In genomic region chr12:103632554-103633216, GRCh38 we compare ENCODE assay signal across 1 cellular context.
TF ChIP-seq lines count a peak whose summit lies in the region.

No MANE protein-coding gene starts in this region.

TF ChIP-seq in HEK293, 187 proteins besides CTCF, POLR2A, EP300 and RAD21 (continued from another document):
- TF ChIP-seq ZNF518A (tag by site-specific recombination; conservative IDR thresholded peaks at IDR 0.05; ENCODE audit: low read depth) (no peak), ZNF580 (tag by site-specific recombination; IDR thresholded peaks at IDR 0.05) (peak; percentile 70; the same call in 1 of the 2 replicates), ZNF558 (tag by site-specific recombination; IDR thresholded peaks at IDR 0.05) (no peak), BCL11A (tag by site-specific recombination; IDR thresholded peaks at IDR 0.05; ENCODE audit: low read depth) (no peak), ZNF660 (tag by site-specific recombination; IDR thresholded peaks at IDR 0.05) (peak; percentile 19; the same call in 1 of the 2 replicates), ZBTB21 (tag by site-specific recombination; IDR thresholded peaks at IDR 0.05) (no peak), ZNF791 (tag by site-specific recombination; IDR thresholded peaks at IDR 0.05) (no peak), ZNF214 (tag by site-specific recombination; IDR thresholded peaks at IDR 0.05; ENCODE audit: borderline replicate concordance) (no peak), MZF1 (tag by site-specific recombination; IDR thresholded peaks at IDR 0.05; ENCODE audit: borderline replicate concordance) (no peak), ATF2 (tag by site-specific recombination; IDR thresholded peaks at IDR 0.05; ENCODE audit: low read depth) (no peak), HOXD13 (CRISPR knock-in tag; IDR thresholded peaks at IDR 0.05; ENCODE audit: borderline replicate concordance) (no peak), ZBTB17 (tag by site-specific recombination; IDR thresholded peaks at IDR 0.05) (0 out of 2 replicates have a peak, but pooled peaks have one; percentile 38), ZNF2 (tag by site-specific recombination; IDR thresholded peaks at IDR 0.05) (0 out of 2 replicates have a peak, but pooled peaks have one; percentile 26), GFI1B (tag by site-specific recombination; IDR thresholded peaks at IDR 0.05) (no peak), ZNF768 (tag by site-specific recombination; IDR thresholded peaks at IDR 0.05) (no peak), ZNF266 (tag by site-specific recombination; IDR thresholded peaks at IDR 0.05; ENCODE audit: low read depth) (no peak)
